ENCODE assay signal across 9 cellular contexts in the genomic region with DNA sequence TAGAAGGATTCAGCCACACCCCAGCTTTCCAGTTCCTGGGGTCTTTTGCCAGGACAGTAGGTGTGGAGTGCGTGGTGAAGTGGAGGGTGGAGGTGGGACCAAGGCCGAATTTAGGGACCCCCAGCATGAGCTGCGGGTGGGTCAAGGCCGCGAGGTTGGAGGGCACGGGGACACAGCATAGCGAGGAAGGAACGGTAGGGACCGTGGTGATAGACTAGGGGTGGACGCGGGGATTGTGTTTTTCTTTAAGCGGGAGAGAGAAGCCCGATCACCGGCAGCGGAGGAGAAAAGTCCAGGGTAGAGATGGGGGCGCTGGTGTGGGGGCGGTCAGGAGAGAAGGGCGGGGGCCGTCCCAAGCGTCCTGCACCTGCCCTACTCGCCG. TPM values are rescaled to one million over a fixed set of nuclear protein-coding genes. Genes with fewer than 3 reads are reported as not detected.
DNase-seq lines count a peak whose midpoint lies in the region; ATAC-seq, FAIRE-seq and TF ChIP-seq lines count a peak whose summit lies in the region.
"Had no signal": no experiment of that assay in that cellular context is flagged by ENCODE, and none has a peak within 500 bp of the region (broad histone marks: within the 10 kb centered on the region; RNA-seq: fewer than 3 reads in every experiment).

No MANE protein-coding gene starts in this region.

- peaks cover 10% of the 10 kb centered on the region for H3K4me1 Mint-ChIP-seq in activated B cell treated with CpG ODN at 0.5 μM for 24 hours

- WGBS in sigmoid colon, 2 donors, result 1 to 4% methylated on average over 22 of the region's 22 CpGs

- H3K4me2 ChIP-seq in Karpas-422 (ENCODE audit: low read depth, low read length, poor library complexity, severe bottlenecking), result no peak overlapping the region

- H4K20me1 ChIP-seq in Karpas-422 (ENCODE audit: insufficient read depth, low read depth, low read length), result no peaks in the 10 kb centered on the region

- H3K79me2 ChIP-seq in Karpas-422 (ENCODE audit: low read length), result no peaks in the 10 kb centered on the region

- H3K27me3 Mint-ChIP-seq in activated B cell treated with CpG ODN at 0.5 μM for 24 hours, result peaks cover 55% of the 10 kb centered on the region

- TF ChIP-seq POLR2A in sigmoid colon (IDR thresholded peaks at IDR 0.05) (no peak), GM12892 (IDR thresholded peaks at IDR 0.05; ENCODE audit: low read depth, low read length) (no peak)

- H3K9ac ChIP-seq in Karpas-422 (ENCODE audit: low read length), result no peak overlapping the region

- H3K27ac ChIP-seq in sigmoid colon (no peak overlapping the region), Karpas-422 (ENCODE audit: low read length) (no peak overlapping the region)

- TF ChIP-seq CTCF in activated B cell treated with CpG ODN at 0.5 μM for 24 hours (IDR thresholded peaks at IDR 0.05), result no peak
- no peak for TF ChIP-seq CTCF in foreskin fibroblast (IDR thresholded peaks at IDR 0.05; ENCODE audit: low read depth, low read length)
- no peak for TF ChIP-seq CTCF in sigmoid colon (IDR thresholded peaks at IDR 0.05)

- CTCF ChIA-PET in activated B cell treated with CpG ODN at 0.5 μM for 24 hours (lab: Charles Lee), result no interaction called here

- DNase-seq in H7 (no peak), activated B cell treated with CpG ODN at 0.5 μM for 24 hours (no peak), foreskin fibroblast (no peak), sigmoid colon (no peak), GM12892 (ENCODE audit: insufficient read length) (no peak), Karpas-422 (no peak), DMS153 treated with DMSO at 0.1 percent for 48 hours (lab: John Stamatoyannopoulos, UW; ENCODE audit: unreplicated experiment) (no peak), HPDE6-E6E7 (ENCODE audit: extremely low spot score) (no peak)

- H3K4me3 Mint-ChIP-seq in activated B cell treated with CpG ODN at 0.5 μM for 24 hours, result peak overlapping the region; percentile 16

- H3K9me3 ChIP-seq in sigmoid colon (no peaks in the 10 kb centered on the region), Karpas-422 (ENCODE audit: low read length) (no peaks in the 10 kb centered on the region)

- H3K27me3 ChIP-seq in H7 (ENCODE audit: control insufficient read depth, insufficient read depth, low read length), result peaks cover 31% of the 10 kb centered on the region
- peaks cover 26 to 67% (median 32%) of the 10 kb centered on the region in 3 donors for H3K27me3 ChIP-seq in sigmoid colon
- no peaks in the 10 kb centered on the region for H3K27me3 ChIP-seq in Karpas-422 (ENCODE audit: low read length)

- peak overlapping the region; percentile 48 for H3K4me3 ChIP-seq in H7 (ENCODE audit: insufficient read depth, low read depth, low read length)
- H3K4me3 ChIP-seq in foreskin fibroblast (ENCODE audit: low read depth in 1 of 2, low read length in 2 of 2), result peak overlapping the region; percentile 30 to 44
- peak overlapping the region in 3 of 4 donors; percentile 11 to 34 (median 25) for H3K4me3 ChIP-seq in sigmoid colon
- H3K4me3 ChIP-seq in Karpas-422 (ENCODE audit: low read length), result no peak overlapping the region

- no peaks in the 10 kb centered on the region for H3K9me2 ChIP-seq in Karpas-422 (replicated peaks; ENCODE audit: insufficient read depth, low read length)

- no peak overlapping the region for H3K27ac Mint-ChIP-seq in activated B cell treated with CpG ODN at 0.5 μM for 24 hours

- no peaks in the 10 kb centered on the region for H3K36me3 ChIP-seq in H7 (replicated peaks; ENCODE audit: control insufficient read depth, insufficient read depth, low read length)
- no peaks in the 10 kb centered on the region for H3K36me3 ChIP-seq in sigmoid colon
- H3K36me3 ChIP-seq in Karpas-422 (ENCODE audit: insufficient read depth, low read length), result no peaks in the 10 kb centered on the region

- POLR2A ChIA-PET in activated B cell treated with CpG ODN at 0.5 μM for 24 hours (lab: Charles Lee), result no interaction called here

- no peak overlapping the region for H2AFZ ChIP-seq in Karpas-422 (ENCODE audit: low read length)

- no peak for ATAC-seq in activated B cell treated with CpG ODN at 0.5 μM for 24 hours (ENCODE audit: low read depth)

- no peaks in the 10 kb centered on the region for H3K9me3 Mint-ChIP-seq in activated B cell treated with CpG ODN at 0.5 μM for 24 hours

- H3K4me1 ChIP-seq in sigmoid colon (peaks cover 0 to 12% (median 10%) of the 10 kb centered on the region in 4 donors), Karpas-422 (ENCODE audit: low read length) (no peaks in the 10 kb centered on the region)

- intact Hi-C loops in activated B cell treated with CpG ODN at 0.5 μM for 24 hours (cut with micrococcal nuclease) (loop anchor here (5.0 kb wide), 1 partner anchor 95 kb away; no protein-coding TSS in a partner anchor), sigmoid colon (cut with DNase I) (no loop called here)

- no peak for TF ChIP-seq EP300 in sigmoid colon (IDR thresholded peaks at IDR 0.05)

- FAIRE-seq in GM12892 (lab: Jason Lieb, UNC), result no peak

- H3K36me3 Mint-ChIP-seq in activated B cell treated with CpG ODN at 0.5 μM for 24 hours (ENCODE audit: low read depth), result no peaks in the 10 kb centered on the region

RNA-seq across cellular contexts. Expression of a gene that starts 0.3 kb away (rescaled TPM):
- 0.03 TPM in 1 of 2 replicates, not detected in the other for total RNA-seq in H7 (2014; rRNA removed; shearing (Covaris generic))
- total RNA-seq in activated B cell treated with CpG ODN at 0.5 μM for 24 hours (0.05 and 0.09 TPM in 2 replicates), sigmoid colon (not detected)
- 1 to 10 TPM; 2.4 to 4.1 (median 3.9) TPM for polyA plus RNA-seq in sigmoid colon
- polyA plus RNA-seq in GM12892 (2012; ENCODE audit: missing spikeins), result not detected
- not detected in 2 replicates for total RNA-seq in Karpas-422 (2014; rRNA removed; shearing (Covaris generic); ENCODE audit: low replicate concordance)
- total RNA-seq: H4 had no signal
